In the genomic region with DNA sequence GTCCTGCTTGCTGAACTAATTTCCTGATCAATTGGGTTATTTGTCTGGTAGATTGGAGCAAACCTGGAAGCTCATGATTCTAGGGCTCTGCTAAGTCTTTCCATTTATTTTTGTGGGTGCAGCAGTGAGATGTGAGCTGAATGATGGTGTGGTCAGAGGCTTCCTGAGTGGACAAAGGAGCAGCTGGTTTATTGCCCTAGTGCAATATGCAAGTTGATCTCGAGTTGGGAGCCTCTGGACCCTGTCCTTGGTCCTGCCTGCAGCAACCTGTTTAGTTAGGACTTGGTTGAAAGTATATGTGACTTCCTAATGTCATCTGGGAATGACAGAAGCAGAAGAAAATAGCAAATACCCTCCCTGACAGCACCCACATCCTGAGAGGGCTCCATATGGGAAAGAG, we compare ENCODE assay signal across 1 cellular context.
TF ChIP-seq lines count a peak whose summit lies in the region.

No MANE protein-coding gene starts in this region.

TF ChIP-seq in K562, 482 proteins besides CTCF, POLR2A, EP300 and RAD21 (continued from another document and continues in another):
- TF ChIP-seq, protein P1, sequence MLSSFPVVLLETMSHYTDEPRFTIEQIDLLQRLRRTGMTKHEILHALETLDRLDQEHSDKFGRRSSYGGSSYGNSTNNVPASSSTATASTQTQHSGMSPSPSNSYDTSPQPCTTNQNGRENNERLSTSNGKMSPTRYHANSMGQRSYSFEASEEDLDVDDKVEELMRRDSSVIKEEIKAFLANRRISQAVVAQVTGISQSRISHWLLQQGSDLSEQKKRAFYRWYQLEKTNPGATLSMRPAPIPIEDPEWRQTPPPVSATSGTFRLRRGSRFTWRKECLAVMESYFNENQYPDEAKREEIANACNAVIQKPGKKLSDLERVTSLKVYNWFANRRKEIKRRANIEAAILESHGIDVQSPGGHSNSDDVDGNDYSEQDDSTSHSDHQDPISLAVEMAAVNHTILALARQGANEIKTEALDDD (IDR thresholded peaks at IDR 0.05), result no peak
- no peak for TF ChIP-seq HNRNPLL (IDR thresholded peaks at IDR 0.05; ENCODE audit: low read depth, low read length, poor library complexity, severe bottlenecking)
- no peak for TF ChIP-seq HDAC3 (IDR thresholded peaks at IDR 0.05; ENCODE audit: borderline replicate concordance, partially characterized antibody)
- TF ChIP-seq MCM3 (IDR thresholded peaks at IDR 0.05), result no peak
- no peak for TF ChIP-seq ZNF699 (CRISPR knock-in tag; IDR thresholded peaks at IDR 0.05; ENCODE audit: insufficient replicate concordance)
- TF ChIP-seq ZNF282 (CRISPR knock-in tag; IDR thresholded peaks at IDR 0.05), result no peak
- TF ChIP-seq RBM17 (IDR thresholded peaks at IDR 0.05; ENCODE audit: borderline replicate concordance, low read depth, low read length), result no peak
- TF ChIP-seq, protein P2, sequence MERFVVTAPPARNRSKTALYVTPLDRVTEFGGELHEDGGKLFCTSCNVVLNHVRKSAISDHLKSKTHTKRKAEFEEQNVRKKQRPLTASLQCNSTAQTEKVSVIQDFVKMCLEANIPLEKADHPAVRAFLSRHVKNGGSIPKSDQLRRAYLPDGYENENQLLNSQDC (CRISPR knock-in tag; IDR thresholded peaks at IDR 0.05), result no peak
- TF ChIP-seq RCOR1 (IDR thresholded peaks at IDR 0.05; ENCODE audit: borderline replicate concordance in 1 of 2, low read depth in 2 of 2, low read length in 2 of 2), result no peak
- TF ChIP-seq FOXP1 (CRISPR knock-in tag; IDR thresholded peaks at IDR 0.05), result no peak
- TF ChIP-seq ZNF507 (tag; conservative IDR thresholded peaks at IDR 0.05), result no peak
- TF ChIP-seq MEIS2 (IDR thresholded peaks at IDR 0.05; ENCODE audit: partially characterized antibody), result no peak
- TF ChIP-seq, protein P3, sequence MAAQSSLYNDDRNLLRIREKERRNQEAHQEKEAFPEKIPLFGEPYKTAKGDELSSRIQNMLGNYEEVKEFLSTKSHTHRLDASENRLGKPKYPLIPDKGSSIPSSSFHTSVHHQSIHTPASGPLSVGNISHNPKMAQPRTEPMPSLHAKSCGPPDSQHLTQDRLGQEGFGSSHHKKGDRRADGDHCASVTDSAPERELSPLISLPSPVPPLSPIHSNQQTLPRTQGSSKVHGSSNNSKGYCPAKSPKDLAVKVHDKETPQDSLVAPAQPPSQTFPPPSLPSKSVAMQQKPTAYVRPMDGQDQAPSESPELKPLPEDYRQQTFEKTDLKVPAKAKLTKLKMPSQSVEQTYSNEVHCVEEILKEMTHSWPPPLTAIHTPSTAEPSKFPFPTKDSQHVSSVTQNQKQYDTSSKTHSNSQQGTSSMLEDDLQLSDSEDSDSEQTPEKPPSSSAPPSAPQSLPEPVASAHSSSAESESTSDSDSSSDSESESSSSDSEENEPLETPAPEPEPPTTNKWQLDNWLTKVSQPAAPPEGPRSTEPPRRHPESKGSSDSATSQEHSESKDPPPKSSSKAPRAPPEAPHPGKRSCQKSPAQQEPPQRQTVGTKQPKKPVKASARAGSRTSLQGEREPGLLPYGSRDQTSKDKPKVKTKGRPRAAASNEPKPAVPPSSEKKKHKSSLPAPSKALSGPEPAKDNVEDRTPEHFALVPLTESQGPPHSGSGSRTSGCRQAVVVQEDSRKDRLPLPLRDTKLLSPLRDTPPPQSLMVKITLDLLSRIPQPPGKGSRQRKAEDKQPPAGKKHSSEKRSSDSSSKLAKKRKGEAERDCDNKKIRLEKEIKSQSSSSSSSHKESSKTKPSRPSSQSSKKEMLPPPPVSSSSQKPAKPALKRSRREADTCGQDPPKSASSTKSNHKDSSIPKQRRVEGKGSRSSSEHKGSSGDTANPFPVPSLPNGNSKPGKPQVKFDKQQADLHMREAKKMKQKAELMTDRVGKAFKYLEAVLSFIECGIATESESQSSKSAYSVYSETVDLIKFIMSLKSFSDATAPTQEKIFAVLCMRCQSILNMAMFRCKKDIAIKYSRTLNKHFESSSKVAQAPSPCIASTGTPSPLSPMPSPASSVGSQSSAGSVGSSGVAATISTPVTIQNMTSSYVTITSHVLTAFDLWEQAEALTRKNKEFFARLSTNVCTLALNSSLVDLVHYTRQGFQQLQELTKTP (IDR thresholded peaks at IDR 0.05; ENCODE audit: low read depth in 1 of 2, partially characterized antibody in 2 of 2), result peak in 1 of 2 experiments; percentile 52
- TF ChIP-seq SETDB1 (IDR thresholded peaks at IDR 0.05; ENCODE audit: low read length), result no peak
- no peak for TF ChIP-seq NFIX (CRISPR knock-in tag; IDR thresholded peaks at IDR 0.05; ENCODE audit: low read depth)
- TF ChIP-seq BRD4 (IDR thresholded peaks at IDR 0.05), result no peak
- peak; percentile 63; the same call in 1 of the 2 replicates for TF ChIP-seq ZNF766 (CRISPR knock-in tag; conservative IDR thresholded peaks at IDR 0.05)
- TF ChIP-seq, protein P4, sequence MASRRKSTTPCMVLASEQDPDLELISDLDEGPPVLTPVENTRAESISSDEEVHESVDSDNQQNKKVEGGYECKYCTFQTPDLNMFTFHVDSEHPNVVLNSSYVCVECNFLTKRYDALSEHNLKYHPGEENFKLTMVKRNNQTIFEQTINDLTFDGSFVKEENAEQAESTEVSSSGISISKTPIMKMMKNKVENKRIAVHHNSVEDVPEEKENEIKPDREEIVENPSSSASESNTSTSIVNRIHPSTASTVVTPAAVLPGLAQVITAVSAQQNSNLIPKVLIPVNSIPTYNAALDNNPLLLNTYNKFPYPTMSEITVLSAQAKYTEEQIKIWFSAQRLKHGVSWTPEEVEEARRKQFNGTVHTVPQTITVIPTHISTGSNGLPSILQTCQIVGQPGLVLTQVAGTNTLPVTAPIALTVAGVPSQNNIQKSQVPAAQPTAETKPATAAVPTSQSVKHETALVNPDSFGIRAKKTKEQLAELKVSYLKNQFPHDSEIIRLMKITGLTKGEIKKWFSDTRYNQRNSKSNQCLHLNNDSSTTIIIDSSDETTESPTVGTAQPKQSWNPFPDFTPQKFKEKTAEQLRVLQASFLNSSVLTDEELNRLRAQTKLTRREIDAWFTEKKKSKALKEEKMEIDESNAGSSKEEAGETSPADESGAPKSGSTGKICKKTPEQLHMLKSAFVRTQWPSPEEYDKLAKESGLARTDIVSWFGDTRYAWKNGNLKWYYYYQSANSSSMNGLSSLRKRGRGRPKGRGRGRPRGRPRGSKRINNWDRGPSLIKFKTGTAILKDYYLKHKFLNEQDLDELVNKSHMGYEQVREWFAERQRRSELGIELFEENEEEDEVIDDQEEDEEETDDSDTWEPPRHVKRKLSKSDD (conservative IDR thresholded peaks at IDR 0.05; ENCODE audit: low read length), result no peak
- TF ChIP-seq, protein P5, sequence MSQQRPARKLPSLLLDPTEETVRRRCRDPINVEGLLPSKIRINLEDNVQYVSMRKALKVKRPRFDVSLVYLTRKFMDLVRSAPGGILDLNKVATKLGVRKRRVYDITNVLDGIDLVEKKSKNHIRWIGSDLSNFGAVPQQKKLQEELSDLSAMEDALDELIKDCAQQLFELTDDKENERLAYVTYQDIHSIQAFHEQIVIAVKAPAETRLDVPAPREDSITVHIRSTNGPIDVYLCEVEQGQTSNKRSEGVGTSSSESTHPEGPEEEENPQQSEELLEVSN (IDR thresholded peaks at IDR 0.05; ENCODE audit: borderline replicate concordance in 1 of 2, extremely low read depth in 1 of 2, insufficient read depth in 1 of 2, insufficient read length in 1 of 2, low read depth in 1 of 2, low read length in 1 of 2, poor library complexity in 1 of 2, severe bottlenecking in 1 of 2), result no peak
- no peak for TF ChIP-seq ZNF174 (CRISPR knock-in tag; IDR thresholded peaks at IDR 0.05)
- no peak for TF ChIP-seq KAT8 (IDR thresholded peaks at IDR 0.05; ENCODE audit: low read depth)
- TF ChIP-seq TOE1 (IDR thresholded peaks at IDR 0.05; ENCODE audit: borderline replicate concordance), result no peak
- TF ChIP-seq TOE1 (CRISPR knock-in tag; IDR thresholded peaks at IDR 0.05; ENCODE audit: borderline replicate concordance, low read depth), result no peak
- TF ChIP-seq, protein P6, sequence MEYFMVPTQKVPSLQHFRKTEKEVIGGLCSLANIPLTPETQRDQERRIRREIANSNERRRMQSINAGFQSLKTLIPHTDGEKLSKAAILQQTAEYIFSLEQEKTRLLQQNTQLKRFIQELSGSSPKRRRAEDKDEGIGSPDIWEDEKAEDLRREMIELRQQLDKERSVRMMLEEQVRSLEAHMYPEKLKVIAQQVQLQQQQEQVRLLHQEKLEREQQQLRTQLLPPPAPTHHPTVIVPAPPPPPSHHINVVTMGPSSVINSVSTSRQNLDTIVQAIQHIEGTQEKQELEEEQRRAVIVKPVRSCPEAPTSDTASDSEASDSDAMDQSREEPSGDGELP (CRISPR knock-in tag; IDR thresholded peaks at IDR 0.05; ENCODE audit: borderline replicate concordance), result no peak
- TF ChIP-seq, protein P7, sequence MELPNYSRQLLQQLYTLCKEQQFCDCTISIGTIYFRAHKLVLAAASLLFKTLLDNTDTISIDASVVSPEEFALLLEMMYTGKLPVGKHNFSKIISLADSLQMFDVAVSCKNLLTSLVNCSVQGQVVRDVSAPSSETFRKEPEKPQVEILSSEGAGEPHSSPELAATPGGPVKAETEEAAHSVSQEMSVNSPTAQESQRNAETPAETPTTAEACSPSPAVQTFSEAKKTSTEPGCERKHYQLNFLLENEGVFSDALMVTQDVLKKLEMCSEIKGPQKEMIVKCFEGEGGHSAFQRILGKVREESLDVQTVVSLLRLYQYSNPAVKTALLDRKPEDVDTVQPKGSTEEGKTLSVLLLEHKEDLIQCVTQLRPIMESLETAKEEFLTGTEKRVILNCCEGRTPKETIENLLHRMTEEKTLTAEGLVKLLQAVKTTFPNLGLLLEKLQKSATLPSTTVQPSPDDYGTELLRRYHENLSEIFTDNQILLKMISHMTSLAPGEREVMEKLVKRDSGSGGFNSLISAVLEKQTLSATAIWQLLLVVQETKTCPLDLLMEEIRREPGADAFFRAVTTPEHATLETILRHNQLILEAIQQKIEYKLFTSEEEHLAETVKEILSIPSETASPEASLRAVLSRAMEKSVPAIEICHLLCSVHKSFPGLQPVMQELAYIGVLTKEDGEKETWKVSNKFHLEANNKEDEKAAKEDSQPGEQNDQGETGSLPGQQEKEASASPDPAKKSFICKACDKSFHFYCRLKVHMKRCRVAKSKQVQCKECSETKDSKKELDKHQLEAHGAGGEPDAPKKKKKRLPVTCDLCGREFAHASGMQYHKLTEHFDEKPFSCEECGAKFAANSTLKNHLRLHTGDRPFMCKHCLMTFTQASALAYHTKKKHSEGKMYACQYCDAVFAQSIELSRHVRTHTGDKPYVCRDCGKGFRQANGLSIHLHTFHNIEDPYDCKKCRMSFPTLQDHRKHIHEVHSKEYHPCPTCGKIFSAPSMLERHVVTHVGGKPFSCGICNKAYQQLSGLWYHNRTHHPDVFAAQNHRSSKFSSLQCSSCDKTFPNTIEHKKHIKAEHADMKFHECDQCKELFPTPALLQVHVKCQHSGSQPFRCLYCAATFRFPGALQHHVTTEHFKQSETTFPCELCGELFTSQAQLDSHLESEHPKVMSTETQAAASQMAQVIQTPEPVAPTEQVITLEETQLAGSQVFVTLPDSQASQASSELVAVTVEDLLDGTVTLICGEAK (IDR thresholded peaks at IDR 0.05), result no peak
- TF ChIP-seq, protein P7 (CRISPR knock-in tag; IDR thresholded peaks at IDR 0.05), result no peak
- TF ChIP-seq TRIM28 (IDR thresholded peaks at IDR 0.05), result no peak
- no peak for TF ChIP-seq PHF21A (IDR thresholded peaks at IDR 0.05; ENCODE audit: borderline replicate concordance, low read depth)
- TF ChIP-seq ELF4 (CRISPR knock-in tag; IDR thresholded peaks at IDR 0.05), result no peak
- 0 out of 2 replicates have a peak, but pooled peaks have one; percentile 29 for TF ChIP-seq CXXC5 (CRISPR knock-in tag; IDR thresholded peaks at IDR 0.05)
- no peak for TF ChIP-seq RBM22 (IDR thresholded peaks at IDR 0.05; ENCODE audit: low read depth, low read length, poor library complexity, severe bottlenecking)
- no peak for TF ChIP-seq MCM2 (IDR thresholded peaks at IDR 0.05; ENCODE audit: low read depth)
- no peak for TF ChIP-seq HMG20B (CRISPR knock-in tag; IDR thresholded peaks at IDR 0.05)
- TF ChIP-seq EHMT2 (IDR thresholded peaks at IDR 0.05), result peak; percentile 96
- TF ChIP-seq, protein P8, sequence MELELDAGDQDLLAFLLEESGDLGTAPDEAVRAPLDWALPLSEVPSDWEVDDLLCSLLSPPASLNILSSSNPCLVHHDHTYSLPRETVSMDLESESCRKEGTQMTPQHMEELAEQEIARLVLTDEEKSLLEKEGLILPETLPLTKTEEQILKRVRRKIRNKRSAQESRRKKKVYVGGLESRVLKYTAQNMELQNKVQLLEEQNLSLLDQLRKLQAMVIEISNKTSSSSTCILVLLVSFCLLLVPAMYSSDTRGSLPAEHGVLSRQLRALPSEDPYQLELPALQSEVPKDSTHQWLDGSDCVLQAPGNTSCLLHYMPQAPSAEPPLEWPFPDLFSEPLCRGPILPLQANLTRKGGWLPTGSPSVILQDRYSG (tag; conservative IDR thresholded peaks at IDR 0.05; ENCODE audit: low read depth), result 0 out of 2 replicates have a peak, but pooled peaks have one; percentile 22
- TF ChIP-seq SP2 (IDR thresholded peaks at IDR 0.05; ENCODE audit: extremely low read depth, low read depth, low read length, poor library complexity, severe bottlenecking), result no peak
- peak; percentile 88 for TF ChIP-seq MIER1 (IDR thresholded peaks at IDR 0.05; ENCODE audit: low read depth)
- TF ChIP-seq ETV1 (tag; conservative IDR thresholded peaks at IDR 0.05; ENCODE audit: low read depth), result no peak
- TF ChIP-seq TEAD2 (tag; IDR thresholded peaks at IDR 0.05), result no peak
